In the genomic region with DNA sequence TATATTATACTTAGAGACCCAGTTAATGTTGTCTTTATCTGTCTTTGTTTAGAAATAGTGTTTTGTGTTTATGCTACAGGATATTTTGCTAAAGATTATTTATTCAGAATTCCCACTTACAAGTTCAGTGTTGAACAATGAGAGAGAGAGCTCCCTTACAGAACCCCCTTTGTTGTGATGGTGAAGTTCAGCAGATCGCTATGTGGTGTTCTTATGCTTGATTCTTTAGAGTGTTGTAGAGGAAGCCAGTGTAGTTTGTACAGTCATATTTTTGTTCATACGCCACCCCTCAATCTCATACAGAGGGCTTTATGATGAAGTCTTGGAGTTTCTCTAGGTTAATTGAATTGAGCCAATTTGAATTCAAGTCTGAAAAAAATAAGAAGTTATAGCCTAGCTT, we compare ENCODE assay signal across 33 cellular contexts.
"Had no signal": no experiment of that assay in that cellular context is flagged by ENCODE, and none has a peak within 500 bp of the region (broad histone marks: within the 10 kb centered on the region; RNA-seq: fewer than 3 reads in every experiment).

No MANE protein-coding gene starts in this region.

- H3K27me3 ChIP-seq: MG63 had no signal

- FAIRE-seq: bronchial epithelial cell, RCC 7860 had no signal

- DNase-seq: activated CD4-positive, alpha-beta memory T cell treated with anti-CD3 and anti-CD28 coated beads, Interleukin-2, amount 10 ng/mL, durations not matched to agents 7 days and 5 days; activated CD4-positive, alpha-beta T cell treated with anti-CD3 and anti-CD28 coated beads for 1 hour; activated CD4-positive, alpha-beta T cell treated with anti-CD3 and anti-CD28 coated beads for 48 hours; activated CD4-positive, CD25-positive, alpha-beta regulatory T cell; activated CD8-positive, alpha-beta memory T cell treated with anti-CD3 and anti-CD28 coated beads for 24 hours; activated CD8-positive, alpha-beta memory T cell treated with anti-CD3 and anti-CD28 coated beads, Interleukin-2, amount 10 ng/mL, durations not matched to agents 7 days and 5 days; activated CD8-positive, alpha-beta memory T cell treated with anti-CD3 and anti-CD28 coated beads, Interleukin-2, amount 50 U/mL, for 48 hours; activated effector memory CD4-positive, alpha-beta T cell treated with Interleukin-2 at 50 U/mL for 16 hours; activated naive CD4-positive, alpha-beta T cell treated with anti-CD3 and anti-CD28 coated beads, Interleukin-2, amount 10 ng/mL, durations not matched to agents 7 days and 5 days; activated naive CD8-positive, alpha-beta T cell treated with anti-CD3 and anti-CD28 coated beads, Interleukin-2, amount 50 U/mL, for 24 hours; activated T-cell treated with anti-CD3 and anti-CD28 coated beads, Interleukin-2, amount 50 U/mL, for 48 hours; anterior cingulate cortex; caudate nucleus; cerebellar nuclear complex; Kasumi-1; MG63; NCI-H1048; NCI-H1436 treated with DMSO at 0.1 percent for 48 hours; NCI-H187; NCI-H2029 treated with DMSO at 0.1 percent for 48 hours; NCI-H2107; NCI-H2171; NCI-H510A; NCI-H526; NCI-H748 treated with DMSO at 0.1 percent for 48 hours; NK-92 treated with Interleukin-12 subunit alpha and Interleukin-12 subunit beta, amount 100 ng/mL, for 24 hours; PC-3; Right ventricle myocardium superior; SW 1271; T1000; WERI-Rb-1 had no signal

- H3K4me3 ChIP-seq: MG63 had no signal

- ATAC-seq: activated CD8-positive, alpha-beta memory T cell treated with anti-CD3 and anti-CD28 coated beads, Interleukin-2, amount 10 ng/mL, durations not matched to agents 7 days and 5 days; activated naive CD8-positive, alpha-beta T cell treated with anti-CD3 and anti-CD28 coated beads, Interleukin-2, amount 50 U/mL, for 24 hours; PC-3 had no signal

- H3K27ac ChIP-seq: WERI-Rb-1 had no signal

- H3K36me3 ChIP-seq: MG63, WERI-Rb-1 had no signal

- H3K9me3 ChIP-seq: MG63 had no signal
